In genomic region chr4:186592450-186592849, GRCh38 we compare ENCODE assay signal across 20 cellular contexts. TPM values are rescaled to one million over a fixed set of nuclear protein-coding genes. Genes with fewer than 3 reads are reported as not detected.
A peak's percentile ranks its signal among the peaks of the same experiment; 100 is the strongest.
DNase-seq lines count a peak whose midpoint lies in the region; TF ChIP-seq lines count a peak whose summit lies in the region.
"Had no signal": no experiment of that assay in that cellular context is flagged by ENCODE, and none has a peak within 500 bp of the region (broad histone marks: within the 10 kb centered on the region; RNA-seq: fewer than 3 reads in every experiment).

No MANE protein-coding gene starts in this region.

- no peak overlapping the region for H2BK20ac ChIP-seq in H9 (ENCODE audit: low read depth, low read length, poor library complexity, severe bottlenecking)

- no peak overlapping the region for H3T11ph ChIP-seq in H9 (ENCODE audit: low read length)

- peaks cover 39 to 71% (median 70%) of the 10 kb centered on the region in 3 experiments for H3K36me3 Mint-ChIP-seq in H9 (ENCODE audit: insufficient read depth in 1 of 3, low read depth in 3 of 3)
- H3K36me3 Mint-ChIP-seq: CD4-positive, CD25-positive, alpha-beta regulatory T cell; CD8-positive, alpha-beta memory T cell had no signal

- H3K14ac ChIP-seq in H9 (ENCODE audit: insufficient read depth, low read length) = no peak overlapping the region

- H3K56ac ChIP-seq in H9 (ENCODE audit: insufficient read length, low read depth, low read length) = no peak overlapping the region

- TF ChIP-seq EP300 in esophagus muscularis mucosa (IDR thresholded peaks at IDR 0.05) = no peak

- DNase-seq in H9 (no peak), NCI-H2107 treated with DMSO at 0.1 percent for 48 hours (lab: John Stamatoyannopoulos, UW; ENCODE audit: unreplicated experiment) (peak; percentile 55), esophagus muscularis mucosa (ENCODE audit: extremely low spot score) (peak; percentile 47), SIG-M5 (lab: John Stamatoyannopoulos, UW) (no peak), AG08396 (ENCODE audit: low spot score) (no peak)
- DNase-seq in activated naive CD4-positive, alpha-beta T cell treated with anti-CD3 and anti-CD28 coated beads, Interleukin-2, amount 50 U/mL, for 16 hours = no peak
- no peak for DNase-seq in effector CD4-positive, alpha-beta T cell
- DNase-seq: BE2C; C1 segment of cervical spinal cord; CD4-positive, CD25-positive, alpha-beta regulatory T cell; CD8-positive, alpha-beta memory T cell; COR-L47; DMS 273 treated with DMSO at 0.1 percent for 48 hours; GDM1; GM23248; HCEC 1CT had no signal

- H3K4me1 ChIP-seq in H9 (ENCODE audit: insufficient read depth, low read length) = no peaks in the 10 kb centered on the region
- H3K4me1 ChIP-seq in Loucy (ENCODE audit: insufficient read depth, low read length, poor library complexity, severe bottlenecking) = peaks cover 32% of the 10 kb centered on the region
- no peaks in the 10 kb centered on the region for H3K4me1 ChIP-seq in esophagus muscularis mucosa
- H3K4me1 ChIP-seq: BE2C had no signal

- H3K4ac ChIP-seq in H9 (ENCODE audit: low read depth, low read length) = no peak overlapping the region

- H4K8ac ChIP-seq in H9 (replicated peaks; ENCODE audit: insufficient read length, low read depth, low read length) = no peak overlapping the region

- H3K9me2 ChIP-seq in Loucy (replicated peaks; ENCODE audit: low read depth, low read length) = no peaks in the 10 kb centered on the region

- no peak overlapping the region for H3K4me3 Mint-ChIP-seq in H9
- H3K4me3 Mint-ChIP-seq: CD4-positive, CD25-positive, alpha-beta regulatory T cell; CD8-positive, alpha-beta memory T cell had no signal

- H2AFZ ChIP-seq in H9 (ENCODE audit: low read length) (no peak overlapping the region), Loucy (ENCODE audit: low read length) (peak overlapping the region; percentile 11; the same call in 1 of the 2 replicates)
- H2AFZ ChIP-seq: GM23248 had no signal

- H3K27me3 ChIP-seq in H9 (ENCODE audit: insufficient read depth, low read length) (no peaks in the 10 kb centered on the region), Loucy (ENCODE audit: insufficient read depth, low read length, poor library complexity, severe bottlenecking) (no peaks in the 10 kb centered on the region), esophagus muscularis mucosa (no peaks in the 10 kb centered on the region)

- peak overlapping the region; percentile 24 for H3K4me3 ChIP-seq in Loucy (ENCODE audit: low read length, poor library complexity, severe bottlenecking)
- H3K4me3 ChIP-seq in esophagus muscularis mucosa = no peak overlapping the region
- H3K4me3 ChIP-seq: GM23248 had no signal

- no peak for TF ChIP-seq POLR2A in esophagus muscularis mucosa (IDR thresholded peaks at IDR 0.05; ENCODE audit: low read depth)

- H3K9me3 ChIP-seq in H9 (ENCODE audit: control insufficient read depth, low read depth, low read length) (no peaks in the 10 kb centered on the region), Loucy (ENCODE audit: insufficient read depth, low read depth, low read length) (no peaks in the 10 kb centered on the region), esophagus muscularis mucosa (no peaks in the 10 kb centered on the region)
- H3K9me3 ChIP-seq: BE2C had no signal

- H3K9me3 Mint-ChIP-seq in H9 = no peaks in the 10 kb centered on the region
- H3K9me3 Mint-ChIP-seq: CD4-positive, CD25-positive, alpha-beta regulatory T cell; CD8-positive, alpha-beta memory T cell had no signal

- H3K27me3 Mint-ChIP-seq in H9 (ENCODE audit: low read depth) = no peaks in the 10 kb centered on the region
- H3K27me3 Mint-ChIP-seq: CD4-positive, CD25-positive, alpha-beta regulatory T cell had no signal

- no peak for TF ChIP-seq CTCF in H9 (conservative IDR thresholded peaks at IDR 0.05)
- no peak for TF ChIP-seq CTCF in Loucy (conservative IDR thresholded peaks at IDR 0.05; ENCODE audit: low read length)
- TF ChIP-seq CTCF in esophagus muscularis mucosa (IDR thresholded peaks at IDR 0.05) = no peak

- H2AK5ac ChIP-seq in H9 (ENCODE audit: insufficient read length, low read length) = no peak overlapping the region

- no peak overlapping the region for H2BK120ac ChIP-seq in H9 (ENCODE audit: low read depth, low read length, poor library complexity, severe bottlenecking)

- H2BK5ac ChIP-seq in H9 (ENCODE audit: insufficient read length, low read length) = no peak overlapping the region

- no CpG with 5 or more reads among the region's 8 CpGs for WGBS in H9 (ENCODE audit: extremely low coverage, insufficient read length, low lambda C conversion rate)
- WGBS in esophagus muscularis mucosa = 91% methylated on average over 8 of the region's 8 CpGs

- no peak overlapping the region for H2BK15ac ChIP-seq in H9 (ENCODE audit: low read depth, low read length)

- peak overlapping the region in 2 of 3 experiments; percentile 9 to 11; a peak in 1 of 7 replicates for H3K27ac Mint-ChIP-seq in H9
- H3K27ac Mint-ChIP-seq: CD4-positive, CD25-positive, alpha-beta regulatory T cell; CD8-positive, alpha-beta memory T cell had no signal

- H3F3A ChIP-seq in Loucy (ENCODE audit: low read depth) = no peaks in the 10 kb centered on the region

- no peaks in the 10 kb centered on the region for H3K79me1 ChIP-seq in H9 (ENCODE audit: insufficient read depth, low read depth, low read length, poor library complexity, severe bottlenecking)

- no peaks in the 10 kb centered on the region for H3K36me3 ChIP-seq in Loucy (ENCODE audit: insufficient read depth, low read length)
- peaks cover 46 to 75% (median 59%) of the 10 kb centered on the region in 4 donors for H3K36me3 ChIP-seq in esophagus muscularis mucosa
- H3K36me3 ChIP-seq: BE2C had no signal

- H3K27ac ChIP-seq in H9 (ENCODE audit: insufficient read length, low read depth, low read length) (no peak overlapping the region), esophagus muscularis mucosa (replicated peaks in 1 of 4) (no peak overlapping the region)
- H3K27ac ChIP-seq: GM23248 had no signal

- H4K5ac ChIP-seq in H9 (ENCODE audit: insufficient read length, low read depth, low read length) = no peak overlapping the region

- H4K91ac ChIP-seq in H9 (ENCODE audit: insufficient read length, low read depth, low read length) = no peak overlapping the region

- H3K18ac ChIP-seq in H9 (ENCODE audit: insufficient read length, low read depth, low read length) = no peak overlapping the region

- H3K4me1 Mint-ChIP-seq in H9 = peaks cover 5 to 9% of the 10 kb centered on the region in 2 experiments
- H3K4me1 Mint-ChIP-seq: CD4-positive, CD25-positive, alpha-beta regulatory T cell; CD8-positive, alpha-beta memory T cell had no signal

- no peak overlapping the region for H2BK12ac ChIP-seq in H9 (ENCODE audit: insufficient read length, low read depth, low read length)

- H4K20me1 ChIP-seq in H9 (ENCODE audit: control insufficient read depth, insufficient read depth, insufficient read length) (no peaks in the 10 kb centered on the region), Loucy (ENCODE audit: insufficient read depth, low read length, poor library complexity, severe bottlenecking) (no peaks in the 10 kb centered on the region)

- no peak overlapping the region for H3K4me2 ChIP-seq in H9 (ENCODE audit: insufficient read depth, insufficient read length, low read length)
- peak overlapping the region; percentile 8 for H3K4me2 ChIP-seq in Loucy (ENCODE audit: low read depth, low read length, poor library complexity, severe bottlenecking)

- H3K23ac ChIP-seq in H9 (ENCODE audit: insufficient read length, low read depth, low read length) = no peak overlapping the region

- H3K9ac ChIP-seq in H9 (ENCODE audit: extremely low read depth, insufficient read length, low read length) (no peak overlapping the region), Loucy (ENCODE audit: low read depth, low read length, poor library complexity, severe bottlenecking) (peak overlapping the region; percentile 31)
- H3K9ac ChIP-seq: GM23248 had no signal

- intact Hi-C loops in esophagus muscularis mucosa (cut with DNase I) = no loop called here

- H3K23me2 ChIP-seq in H9 (ENCODE audit: insufficient read length, low read depth, low read length, poor library complexity, severe bottlenecking) = no peaks in the 10 kb centered on the region

- no peaks in the 10 kb centered on the region for H3K79me2 ChIP-seq in H9 (ENCODE audit: insufficient read depth, low read length)
- no peaks in the 10 kb centered on the region for H3K79me2 ChIP-seq in Loucy (ENCODE audit: insufficient read depth, low read length)

RNA-seq across cellular contexts. Expression of gene MTNR1A, which starts 37.1 kb away (rescaled TPM):
- total RNA-seq in H9 (2021) (0.57 and 0.97 TPM in 2 replicates), esophagus muscularis mucosa (not detected)
- total RNA-seq: A172; CD4-positive, CD25-positive, alpha-beta regulatory T cell; CD8-positive, alpha-beta memory T cell; Daoy; GM23248; HT-29 had no signal

Comparison
In these comparisons a context has a peak if more than half of its experiments do, and no peak if none do; other contexts are left out.
1. DNase-seq: peak in NCI-H2107 treated with DMSO at 0.1 percent for 48 hours (single experiment) and esophagus muscularis mucosa (single experiment); none in H9 (single experiment), activated naive CD4-positive, alpha-beta T cell treated with anti-CD3 and anti-CD28 coated beads, Interleukin-2, amount 50 U/mL, for 16 hours (single experiment), SIG-M5 (single experiment), effector CD4-positive, alpha-beta T cell (single experiment) and AG08396 (single experiment).